Comparison of ENCODE assay signal across 9 cellular contexts in the genomic region with DNA sequence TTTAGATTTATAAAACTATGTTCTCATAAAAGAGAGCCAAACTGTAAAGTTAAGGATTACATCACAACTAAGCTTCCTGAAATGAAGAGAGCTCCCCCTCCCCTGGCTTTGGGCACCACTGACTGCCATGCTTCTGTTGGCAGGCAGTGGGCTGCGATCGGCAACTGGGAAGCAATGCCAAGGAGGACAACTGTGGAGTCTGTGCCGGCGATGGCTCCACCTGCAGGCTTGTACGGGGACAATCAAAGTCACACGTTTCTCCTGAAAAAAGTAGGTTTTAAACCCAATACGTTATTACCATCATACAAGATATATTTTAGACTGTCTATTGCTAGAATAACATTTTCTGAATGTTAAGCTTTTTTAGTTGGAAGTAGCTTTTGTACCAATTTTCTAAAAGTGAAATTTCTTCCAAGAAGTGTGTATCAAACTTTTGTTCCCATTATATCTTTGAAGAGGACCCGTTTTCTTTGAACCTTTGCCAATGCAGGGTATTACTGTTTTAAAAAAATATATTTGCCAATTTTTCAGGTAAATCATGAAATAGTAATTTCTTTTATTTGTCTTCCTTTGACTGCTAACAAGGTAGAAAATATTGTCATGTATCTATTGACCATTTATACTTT.
DNase-seq lines count a peak whose midpoint lies in the region; ATAC-seq, FAIRE-seq and TF ChIP-seq lines count a peak whose summit lies in the region.
"Had no signal": no experiment of that assay in that cellular context is flagged by ENCODE, and none has a peak within 500 bp of the region (broad histone marks: within the 10 kb centered on the region; RNA-seq: fewer than 3 reads in every experiment).

No MANE protein-coding gene starts in this region.

- H3K36me3 Mint-ChIP-seq in astrocyte (ENCODE audit: low read depth, unreplicated experiment): no peaks in the 10 kb centered on the region

- H2AFZ ChIP-seq in astrocyte (ENCODE audit: low read depth, low read length): no peak overlapping the region

- no peak for TF ChIP-seq POLR2A in GM18505 (IDR thresholded peaks at IDR 0.05; ENCODE audit: borderline replicate concordance, extremely low read depth, insufficient read depth, insufficient read length)

- no peaks in the 10 kb centered on the region for H3K9me3 Mint-ChIP-seq in astrocyte (ENCODE audit: unreplicated experiment)

- H3K36me3 ChIP-seq in astrocyte (ENCODE audit: insufficient read depth, low read length): no peaks in the 10 kb centered on the region

- H3K4me3 ChIP-seq in HL-60 (replicated peaks; ENCODE audit: insufficient read depth, low read length) (no peak overlapping the region), astrocyte (ENCODE audit: insufficient read depth, low read depth, low read length) (no peak overlapping the region)
- H3K4me3 ChIP-seq: lung had no signal

- H3K4me1 ChIP-seq in astrocyte (ENCODE audit: insufficient read depth, low read length): no peaks in the 10 kb centered on the region

- peak; percentile 74 for DNase-seq in DMS53 (lab: John Stamatoyannopoulos, UW)
- peak in 1 of 2 experiments; percentile 23 for DNase-seq in HL-60 (ENCODE audit: low read depth in 1 of 2, low spot score in 1 of 2)
- no peak for DNase-seq in astrocyte (ENCODE audit: low read depth)
- DNase-seq in kidney glomerular epithelial cell (lab: John Stamatoyannopoulos, UW): peak; percentile 16
- DNase-seq in NCI-H2107 (lab: John Stamatoyannopoulos, UW): no peak

- no peaks in the 10 kb centered on the region for H3K9me3 ChIP-seq in astrocyte (ENCODE audit: insufficient read depth, low read depth, low read length)

- H3K27me3 ChIP-seq in HL-60 (ENCODE audit: insufficient read depth, poor library complexity, severe bottlenecking): no peaks in the 10 kb centered on the region
- H3K27me3 ChIP-seq in astrocyte (ENCODE audit: insufficient read depth, low read length): peaks cover 3% of the 10 kb centered on the region

- H3K9ac ChIP-seq in astrocyte (ENCODE audit: low read length): no peak overlapping the region

- no peak overlapping the region for H3K4me3 Mint-ChIP-seq in astrocyte (ENCODE audit: unreplicated experiment)

- TF ChIP-seq CTCF in HL-60 (IDR thresholded peaks at IDR 0.05; ENCODE audit: insufficient read depth, low read length) (peak; percentile 29), astrocyte (IDR thresholded peaks at IDR 0.05; ENCODE audit: insufficient read depth, low read depth, low read length) (peak; percentile 46)

- H4K20me1 ChIP-seq in astrocyte (ENCODE audit: insufficient read depth, low read length): no peaks in the 10 kb centered on the region

- H3K27ac Mint-ChIP-seq in astrocyte (ENCODE audit: unreplicated experiment): no peak overlapping the region

- FAIRE-seq in astrocyte (lab: Jason Lieb, UNC): no peak

- H3K4me2 ChIP-seq in astrocyte (ENCODE audit: low read length): no peak overlapping the region

- no peaks in the 10 kb centered on the region for H3K79me2 ChIP-seq in astrocyte (ENCODE audit: insufficient read depth, low read length)

- H3K4me1 Mint-ChIP-seq in astrocyte (ENCODE audit: low read depth, unreplicated experiment): no peaks in the 10 kb centered on the region

- ATAC-seq in GM18861 (IDR thresholded peaks at IDR 0.05; ENCODE audit: unreplicated experiment) (no peak), GM18505 (IDR thresholded peaks at IDR 0.05; ENCODE audit: unreplicated experiment) (no peak), HG03159 (IDR thresholded peaks at IDR 0.05; ENCODE audit: unreplicated experiment) (no peak)

- H3K27ac ChIP-seq in HL-60 (replicated peaks): no peak overlapping the region
- no peak overlapping the region for H3K27ac ChIP-seq in astrocyte (ENCODE audit: low read depth, low read length)

- peaks cover 3% of the 10 kb centered on the region for H3K27me3 Mint-ChIP-seq in astrocyte (ENCODE audit: low read depth, unreplicated experiment)

Comparison
In these comparisons a context has a peak if more than half of its experiments do, and no peak if none do; other contexts are left out.
1. DNase-seq: peak in DMS53 (single experiment) and kidney glomerular epithelial cell (single experiment); none in astrocyte (single experiment) and NCI-H2107 (single experiment).